14 cellular contexts compared by ENCODE assay signal in genomic region chr2:98826856-98827255, GRCh38.
DNase-seq lines count a peak whose midpoint lies in the region; ATAC-seq and TF ChIP-seq lines count a peak whose summit lies in the region.
"Had no signal": no experiment of that assay in that cellular context is flagged by ENCODE, and none has a peak within 500 bp of the region (broad histone marks: within the 10 kb centered on the region; RNA-seq: fewer than 3 reads in every experiment).

No MANE protein-coding gene starts in this region.

- no peak for TF ChIP-seq POLR2A in esophagus muscularis mucosa (IDR thresholded peaks at IDR 0.05; ENCODE audit: low read depth)

- ATAC-seq in activated CD4-positive, alpha-beta T cell treated with anti-CD3 and anti-CD28 coated beads for 36 hours: no peak
- no peak for ATAC-seq in GM18498 (IDR thresholded peaks at IDR 0.05; ENCODE audit: unreplicated experiment)
- ATAC-seq: GM12878, HCT116 had no signal

- H3K4me1 Mint-ChIP-seq in activated CD4-positive, alpha-beta T cell treated with anti-CD3 and anti-CD28 coated beads, Interleukin-2, amount 10 ng/mL, durations not matched to agents 24 days and 14 days: peaks cover 39% of the 10 kb centered on the region
- H3K4me1 Mint-ChIP-seq in activated CD4-positive, alpha-beta T cell treated with anti-CD3 and anti-CD28 coated beads for 36 hours: peaks cover 29% of the 10 kb centered on the region
- peaks cover 47% of the 10 kb centered on the region for H3K4me1 Mint-ChIP-seq in activated T-helper 2 cell treated with anti-CD3 and anti-CD28 coated beads, Interferon-gamma antibody, Interleukin-2, Interleukin-4, amounts not matched to agents 10 μg/mL and 5 μg/mL and 100 μg/mL, durations not matched to agents 14 hours and 24 hours and 36 hours (ENCODE audit: low read depth)
- H3K4me1 Mint-ChIP-seq in chondrocyte (ENCODE audit: low read depth): peaks cover 6% of the 10 kb centered on the region

- H3K27ac Mint-ChIP-seq in activated CD4-positive, alpha-beta T cell treated with anti-CD3 and anti-CD28 coated beads, Interleukin-2, amount 10 ng/mL, durations not matched to agents 24 days and 14 days: no peak overlapping the region
- no peak overlapping the region for H3K27ac Mint-ChIP-seq in activated CD4-positive, alpha-beta T cell treated with anti-CD3 and anti-CD28 coated beads for 36 hours
- no peak overlapping the region for H3K27ac Mint-ChIP-seq in activated T-helper 2 cell treated with anti-CD3 and anti-CD28 coated beads, Interferon-gamma antibody, Interleukin-2, Interleukin-4, amounts not matched to agents 10 μg/mL and 5 μg/mL and 100 μg/mL, durations not matched to agents 14 hours and 24 hours and 36 hours
- H3K27ac Mint-ChIP-seq in chondrocyte (ENCODE audit: unreplicated experiment): no peak overlapping the region

- H3K36me3 ChIP-seq in esophagus muscularis mucosa: no peaks in the 10 kb centered on the region

- DNase-seq in activated CD4-positive, alpha-beta T cell treated with anti-CD3 and anti-CD28 coated beads, Interleukin-2, amount 10 ng/mL, durations not matched to agents 24 days and 14 days: peak; percentile 45
- DNase-seq in activated CD4-positive, alpha-beta T cell treated with anti-CD3 and anti-CD28 coated beads for 36 hours: no peak
- peak; percentile 6 for DNase-seq in activated T-helper 2 cell treated with anti-CD3 and anti-CD28 coated beads, Interferon-gamma antibody, Interleukin-2, Interleukin-4, amounts not matched to agents 10 μg/mL and 5 μg/mL and 100 μg/mL, durations not matched to agents 14 hours and 24 hours and 36 hours (ENCODE audit: low spot score)
- DNase-seq in esophagus muscularis mucosa (ENCODE audit: extremely low spot score) (peak; percentile 77), cerebellar cortex (ENCODE audit: low spot score) (no peak), chondrocyte (ENCODE audit: low spot score) (no peak)
- DNase-seq: Calu3, DMS 273 treated with DMSO at 0.1 percent for 48 hours, GM23248 had no signal

- POLR2A ChIA-PET in activated CD4-positive, alpha-beta T cell treated with anti-CD3 and anti-CD28 coated beads for 36 hours (lab: Charles Lee): no interaction called here

- TF ChIP-seq CTCF in esophagus muscularis mucosa (IDR thresholded peaks at IDR 0.05): no peak
- TF ChIP-seq CTCF in chondrocyte (IDR thresholded peaks at IDR 0.05): no peak

- peaks cover 2% of the 10 kb centered on the region for H3K36me3 Mint-ChIP-seq in activated CD4-positive, alpha-beta T cell treated with anti-CD3 and anti-CD28 coated beads, Interleukin-2, amount 10 ng/mL, durations not matched to agents 24 days and 14 days (ENCODE audit: low read depth)
- H3K36me3 Mint-ChIP-seq in activated CD4-positive, alpha-beta T cell treated with anti-CD3 and anti-CD28 coated beads for 36 hours (ENCODE audit: low read depth): peaks cover 2% of the 10 kb centered on the region
- no peaks in the 10 kb centered on the region for H3K36me3 Mint-ChIP-seq in activated T-helper 2 cell treated with anti-CD3 and anti-CD28 coated beads, Interferon-gamma antibody, Interleukin-2, Interleukin-4, amounts not matched to agents 10 μg/mL and 5 μg/mL and 100 μg/mL, durations not matched to agents 14 hours and 24 hours and 36 hours (ENCODE audit: low read depth)
- H3K36me3 Mint-ChIP-seq in chondrocyte (ENCODE audit: low read depth): peaks cover 21% of the 10 kb centered on the region
- H3K36me3 Mint-ChIP-seq: CD14-positive monocyte had no signal

- 87% methylated on average over 15 of the region's 15 CpGs for WGBS in esophagus muscularis mucosa

- TF ChIP-seq EP300 in esophagus muscularis mucosa (IDR thresholded peaks at IDR 0.05): no peak

- no peak overlapping the region for H3K4me3 Mint-ChIP-seq in activated CD4-positive, alpha-beta T cell treated with anti-CD3 and anti-CD28 coated beads, Interleukin-2, amount 10 ng/mL, durations not matched to agents 24 days and 14 days
- H3K4me3 Mint-ChIP-seq in activated CD4-positive, alpha-beta T cell treated with anti-CD3 and anti-CD28 coated beads for 36 hours: no peak overlapping the region
- H3K4me3 Mint-ChIP-seq in activated T-helper 2 cell treated with anti-CD3 and anti-CD28 coated beads, Interferon-gamma antibody, Interleukin-2, Interleukin-4, amounts not matched to agents 10 μg/mL and 5 μg/mL and 100 μg/mL, durations not matched to agents 14 hours and 24 hours and 36 hours (ENCODE audit: low read depth): no peak overlapping the region
- no peak overlapping the region for H3K4me3 Mint-ChIP-seq in chondrocyte (ENCODE audit: unreplicated experiment)
- H3K4me3 Mint-ChIP-seq: CD14-positive monocyte had no signal

- H3K9me3 Mint-ChIP-seq in activated CD4-positive, alpha-beta T cell treated with anti-CD3 and anti-CD28 coated beads, Interleukin-2, amount 10 ng/mL, durations not matched to agents 24 days and 14 days: no peaks in the 10 kb centered on the region
- no peaks in the 10 kb centered on the region for H3K9me3 Mint-ChIP-seq in activated CD4-positive, alpha-beta T cell treated with anti-CD3 and anti-CD28 coated beads for 36 hours (ENCODE audit: low read depth)
- H3K9me3 Mint-ChIP-seq in activated T-helper 2 cell treated with anti-CD3 and anti-CD28 coated beads, Interferon-gamma antibody, Interleukin-2, Interleukin-4, amounts not matched to agents 10 μg/mL and 5 μg/mL and 100 μg/mL, durations not matched to agents 14 hours and 24 hours and 36 hours: no peaks in the 10 kb centered on the region
- H3K9me3 Mint-ChIP-seq in chondrocyte (ENCODE audit: low read depth): no peaks in the 10 kb centered on the region

- no peaks in the 10 kb centered on the region for H3K9me3 ChIP-seq in esophagus muscularis mucosa

- H3K27me3 Mint-ChIP-seq in activated CD4-positive, alpha-beta T cell treated with anti-CD3 and anti-CD28 coated beads, Interleukin-2, amount 10 ng/mL, durations not matched to agents 24 days and 14 days: peaks cover 5% of the 10 kb centered on the region
- peaks cover 2% of the 10 kb centered on the region for H3K27me3 Mint-ChIP-seq in activated CD4-positive, alpha-beta T cell treated with anti-CD3 and anti-CD28 coated beads for 36 hours
- H3K27me3 Mint-ChIP-seq in activated T-helper 2 cell treated with anti-CD3 and anti-CD28 coated beads, Interferon-gamma antibody, Interleukin-2, Interleukin-4, amounts not matched to agents 10 μg/mL and 5 μg/mL and 100 μg/mL, durations not matched to agents 14 hours and 24 hours and 36 hours (ENCODE audit: low read depth): peaks cover 15% of the 10 kb centered on the region
- peaks cover 7% of the 10 kb centered on the region for H3K27me3 Mint-ChIP-seq in chondrocyte (ENCODE audit: low read depth)

- intact Hi-C loops in activated CD4-positive, alpha-beta T cell treated with anti-CD3 and anti-CD28 coated beads, Interleukin-2, amount 10 ng/mL, durations not matched to agents 24 days and 14 days (cut with micrococcal nuclease): no loop called here
- intact Hi-C loops in activated CD4-positive, alpha-beta T cell treated with anti-CD3 and anti-CD28 coated beads for 36 hours (cut with DNase I, micrococcal nuclease): no loop called here
- intact Hi-C loops in activated T-helper 2 cell treated with anti-CD3 and anti-CD28 coated beads, Interferon-gamma antibody, Interleukin-2, Interleukin-4, amounts not matched to agents 10 μg/mL and 5 μg/mL and 100 μg/mL, durations not matched to agents 14 hours and 24 hours and 36 hours (cut with micrococcal nuclease): no loop called here
- intact Hi-C loops in esophagus muscularis mucosa (cut with DNase I): no loop called here

- no peak overlapping the region for H3K27ac ChIP-seq in esophagus muscularis mucosa (replicated peaks in 1 of 4)
- H3K27ac ChIP-seq: 22Rv1, GM23248 had no signal

- peaks cover 0 to 15% (median 10%) of the 10 kb centered on the region in 4 donors for H3K27me3 ChIP-seq in esophagus muscularis mucosa

- H3K4me3 ChIP-seq in esophagus muscularis mucosa: no peak overlapping the region
- H3K4me3 ChIP-seq: GM12878, GM23248 had no signal

- CTCF ChIA-PET in activated CD4-positive, alpha-beta T cell treated with anti-CD3 and anti-CD28 coated beads for 36 hours (lab: Charles Lee): interaction anchor here (3.2 kb wide), 1 partner anchor 177 kb away, joined by 17 read pairs; no protein-coding TSS in a partner anchor

- peaks cover 19 to 33% (median 26%) of the 10 kb centered on the region in 4 donors for H3K4me1 ChIP-seq in esophagus muscularis mucosa

Comparison
In these comparisons a context has a peak if more than half of its experiments do, and no peak if none do; other contexts are left out.
1. DNase-seq: peak in activated CD4-positive, alpha-beta T cell treated with anti-CD3 and anti-CD28 coated beads, Interleukin-2, amount 10 ng/mL, durations not matched to agents 24 days and 14 days (single experiment), activated T-helper 2 cell treated with anti-CD3 and anti-CD28 coated beads, Interferon-gamma antibody, Interleukin-2, Interleukin-4, amounts not matched to agents 10 μg/mL and 5 μg/mL and 100 μg/mL, durations not matched to agents 14 hours and 24 hours and 36 hours (single experiment) and esophagus muscularis mucosa (single experiment); none in activated CD4-positive, alpha-beta T cell treated with anti-CD3 and anti-CD28 coated beads for 36 hours (single experiment), cerebellar cortex (single experiment) and chondrocyte (single experiment).